In genomic region chr14:76386922-76387782, GRCh38 we compare ENCODE assay signal across 8 cellular contexts. TPM values are rescaled to one million over a fixed set of nuclear protein-coding genes. Genes with fewer than 3 reads are reported as not detected.
DNase-seq lines count a peak whose midpoint lies in the region; ATAC-seq and TF ChIP-seq lines count a peak whose summit lies in the region.

No MANE protein-coding gene starts in this region.

- intact Hi-C loops in adrenal gland (cut with DNase I) (no loop called here), left ventricle myocardium superior (cut with micrococcal nuclease) (loop anchor here (10.0 kb wide), 1 partner anchor 332 kb away; no protein-coding TSS in a partner anchor)

- H3K27ac ChIP-seq in adrenal gland: no peak overlapping the region

- peak; percentile 88 for DNase-seq in AG08396 (ENCODE audit: low spot score)
- peak; percentile 45 for DNase-seq in MV-4-11 (lab: John Stamatoyannopoulos, UW)
- peak; percentile 34 to 46 for DNase-seq in SW 1271 (lab: John Stamatoyannopoulos, UW)
- peak; percentile 64 to 82 (median 71) for DNase-seq in adrenal gland
- peak; percentile 74 for DNase-seq in left ventricle myocardium superior
- DNase-seq in retina: peak; percentile 87

- H3K9me3 ChIP-seq in adrenal gland (replicated peaks in 1 of 3): no peaks in the 10 kb centered on the region

- peak; percentile 50 for ATAC-seq in GM19023 (IDR thresholded peaks at IDR 0.05; ENCODE audit: unreplicated experiment)
- ATAC-seq in left ventricle myocardium superior: peak; percentile 90
- ATAC-seq in HG02763 (IDR thresholded peaks at IDR 0.05; ENCODE audit: unreplicated experiment): no peak

- no peaks in the 10 kb centered on the region for H3K4me1 ChIP-seq in adrenal gland (replicated peaks in 1 of 2)

- peak; percentile 59 to 96 (median 86) for TF ChIP-seq CTCF in adrenal gland (IDR thresholded peaks at IDR 0.05)

- H3K4me3 ChIP-seq in adrenal gland: no peak overlapping the region

- no peak for TF ChIP-seq POLR2A in adrenal gland (IDR thresholded peaks at IDR 0.05)

- H3K27me3 ChIP-seq in adrenal gland: peaks cover 9% of the 10 kb centered on the region

- 9 to 11% (median 10%) methylated on average over 7 to 11 of the region's 11 CpGs for WGBS in adrenal gland, 4 donors

- no peaks in the 10 kb centered on the region for H3K36me3 ChIP-seq in adrenal gland (replicated peaks in 1 of 2)

RNA-seq across cellular contexts. Expression of gene ESRRB, which starts 11.2 kb away (rescaled TPM):
- total RNA-seq in adrenal gland: under 1 TPM in 5 of 8 donors, not detected in 3; 0.21 to 0.55 (median 0.31) TPM
- under 1 TPM in 1 of 3 donors, not detected in 2; 0.20 TPM for polyA plus RNA-seq in adrenal gland
- 4.6 TPM for total RNA-seq in left ventricle myocardium superior
